ENCODE assay signal across 8 cellular contexts in genomic region chrX:135345328-135345645, GRCh38. TPM values are rescaled to one million over a fixed set of nuclear protein-coding genes. Genes with fewer than 3 reads are reported as not detected.
DNase-seq lines count a peak whose midpoint lies in the region; ATAC-seq and TF ChIP-seq lines count a peak whose summit lies in the region.

No MANE protein-coding gene starts in this region.

- no peak for DNase-seq in CD4-positive, alpha-beta memory T cell
- DNase-seq in KBM-7, result peak; percentile 28
- peak; percentile 55 to 75 (median 63) for DNase-seq in adrenal gland
- DNase-seq in spleen, result no peak
- DNase-seq in activated CD4-positive, CD25-positive, alpha-beta regulatory T cell treated with anti-CD3 and anti-CD28 coated beads, Interleukin-2, amount 50 U/mL, for 72 hours, result no peak

- H3K9me3 Mint-ChIP-seq in CD4-positive, alpha-beta memory T cell, result peaks cover 0 to 2% (median 0%) of the 10 kb centered on the region in 8 donors

- no peaks in the 10 kb centered on the region for H3K27me3 Mint-ChIP-seq in CD4-positive, alpha-beta memory T cell

- H3K4me1 Mint-ChIP-seq in CD4-positive, alpha-beta memory T cell, result peaks cover 25 to 54% (median 43%) of the 10 kb centered on the region in 4 donors

- peaks cover 9 to 43% of the 10 kb centered on the region in 2 donors for H3K36me3 Mint-ChIP-seq in CD4-positive, alpha-beta memory T cell

- POLR2A ChIA-PET in CD4-positive, alpha-beta memory T cell (lab: Charles Lee; ENCODE audit: partially characterized antibody), result no interaction called here

- H3K4me3 ChIP-seq in CD4-positive, alpha-beta memory T cell (ENCODE audit: low read length in 2 of 2), result no peak overlapping the region
- H3K4me3 ChIP-seq in adrenal gland (peak overlapping the region in 2 of 4 donors; percentile 37 to 74), iPS-15b (ENCODE audit: low read depth, low read length) (peak overlapping the region; percentile 60), spleen (peak overlapping the region; percentile 54 to 77 (median 67))

- no peaks in the 10 kb centered on the region for H3K27me3 ChIP-seq in CD4-positive, alpha-beta memory T cell (ENCODE audit: insufficient read depth, low read length)
- H3K27me3 ChIP-seq in adrenal gland (no peaks in the 10 kb centered on the region), iPS-15b (ENCODE audit: control insufficient read depth, insufficient read depth, low read length) (no peaks in the 10 kb centered on the region), spleen (replicated peaks in 1 of 7) (no peaks in the 10 kb centered on the region)

- intact Hi-C loops in CD4-positive, alpha-beta memory T cell (cut with micrococcal nuclease), result no loop called here
- intact Hi-C loops in adrenal gland (cut with DNase I), result no loop called here
- intact Hi-C loops in spleen (cut with DNase I; ENCODE audit: low total_unique reads), result no loop called here

- in situ Hi-C loops in KBM-7 (cut with MboI; ENCODE audit: low pct_unique_long_range_greater_than_20kb, low sequenced_read_pairs), result no loop called here

- ATAC-seq in GM18511 (IDR thresholded peaks at IDR 0.05; ENCODE audit: unreplicated experiment), result no peak
- ATAC-seq in HG03342 (IDR thresholded peaks at IDR 0.05; ENCODE audit: unreplicated experiment), result no peak

- peak overlapping the region; percentile 54 to 97 (median 83) for H3K27ac Mint-ChIP-seq in CD4-positive, alpha-beta memory T cell

- H3K4me3 Mint-ChIP-seq in CD4-positive, alpha-beta memory T cell, result peak overlapping the region; percentile 71 to 87 (median 80)

- H3K9ac ChIP-seq in iPS-15b (ENCODE audit: low read depth, low read length), result no peak overlapping the region

- TF ChIP-seq CTCF in adrenal gland (IDR thresholded peaks at IDR 0.05), result no peak
- TF ChIP-seq CTCF in spleen (IDR thresholded peaks at IDR 0.05 in 8 of 11, conservative IDR thresholded peaks at IDR 0.05 in 3 of 11), result no peak

- CTCF ChIA-PET in CD4-positive, alpha-beta memory T cell (lab: Charles Lee; ENCODE audit: partially characterized antibody), result no interaction called here

- peaks cover 42% of the 10 kb centered on the region for H3K4me1 ChIP-seq in CD4-positive, alpha-beta memory T cell (ENCODE audit: insufficient read depth, low read length)
- H3K4me1 ChIP-seq in adrenal gland (replicated peaks in 1 of 2), result peaks cover 8 to 37% of the 10 kb centered on the region in 2 donors
- no peaks in the 10 kb centered on the region for H3K4me1 ChIP-seq in iPS-15b (ENCODE audit: control insufficient read depth, insufficient read depth, low read length)
- H3K4me1 ChIP-seq in spleen, result peaks cover 8 to 48% (median 32%) of the 10 kb centered on the region in 6 donors

- 0 to 42% (median 19%) methylated on average over 2 to 7 of the region's 7 CpGs for WGBS in adrenal gland, 4 donors
- 26 to 52% (median 42%) methylated on average over 4 to 7 of the region's 7 CpGs for WGBS in spleen, 5 donors

- no peaks in the 10 kb centered on the region for H3K36me3 ChIP-seq in CD4-positive, alpha-beta memory T cell (ENCODE audit: insufficient read depth, low read length)
- H3K36me3 ChIP-seq in adrenal gland (replicated peaks in 1 of 2), result peaks cover 0 to 8% of the 10 kb centered on the region in 2 donors
- peaks cover 2% of the 10 kb centered on the region for H3K36me3 ChIP-seq in iPS-15b (ENCODE audit: control insufficient read depth, insufficient read depth, low read length)
- H3K36me3 ChIP-seq in spleen, result peaks cover 0 to 17% (median 5%) of the 10 kb centered on the region in 6 donors

- no peaks in the 10 kb centered on the region for H3K9me3 ChIP-seq in CD4-positive, alpha-beta memory T cell (ENCODE audit: control insufficient read depth in 1 of 2, low read length in 2 of 2)
- H3K9me3 ChIP-seq in adrenal gland (replicated peaks in 1 of 3) (no peaks in the 10 kb centered on the region), iPS-15b (ENCODE audit: control insufficient read depth, insufficient read depth, low read length) (no peaks in the 10 kb centered on the region), spleen (no peaks in the 10 kb centered on the region)

- TF ChIP-seq POLR2A in adrenal gland (IDR thresholded peaks at IDR 0.05), result no peak
- no peak for TF ChIP-seq POLR2A in spleen (IDR thresholded peaks at IDR 0.05)

- no peak overlapping the region for H3K27ac ChIP-seq in CD4-positive, alpha-beta memory T cell (ENCODE audit: low read depth, low read length)
- H3K27ac ChIP-seq in adrenal gland (peak overlapping the region; percentile 74 to 92 (median 89)), spleen (peak overlapping the region; percentile 86 to 96 (median 94))

RNA-seq across cellular contexts. Expression of gene ZNF449, which starts 0.7 kb away (rescaled TPM):
- total RNA-seq in CD4-positive, alpha-beta memory T cell, result 1 to 10 TPM; 8.9 to 9.5 TPM
- polyA plus RNA-seq in CD4-positive, alpha-beta memory T cell, result 1 to 10 TPM; 2.5 to 3.2 TPM
- total RNA-seq in adrenal gland (10 to 100 TPM in 5 of 8 donors, 1 to 10 TPM in 3; 7.2 to 25.5 (median 11.6) TPM), spleen (10 to 100 TPM in 5 of 7 donors, 1 to 10 TPM in 2; 6.7 to 18.9 (median 10.6) TPM)
- polyA plus RNA-seq in adrenal gland (10 to 100 TPM in 2 of 3 donors, 1 to 10 TPM in 1; 10.0 to 17.4 (median 11.0) TPM), spleen (1 to 10 TPM; 2.3 to 6.3 (median 4.2) TPM)

RNA-seq across cellular contexts. Expression of gene ZNF75D, which starts 1.4 kb away (rescaled TPM):
- 10 to 100 TPM; 20.3 to 22.7 TPM for total RNA-seq in CD4-positive, alpha-beta memory T cell
- polyA plus RNA-seq in CD4-positive, alpha-beta memory T cell, result 1 to 10 TPM; 7.4 to 9.0 TPM
- 10 to 100 TPM; 11.1 to 25.2 (median 17.5) TPM for total RNA-seq in adrenal gland
- polyA plus RNA-seq in adrenal gland, result 10 to 100 TPM; 17.7 to 22.4 (median 22.4) TPM
- total RNA-seq in spleen, result 10 to 100 TPM; 12.6 to 23.1 (median 17.6) TPM
- 10 to 100 TPM in 2 of 3 donors, 1 to 10 TPM in 1; 8.4 to 12.7 (median 12.4) TPM for polyA plus RNA-seq in spleen

RNA-seq across cellular contexts. Expression of gene ETDC, which starts 36.0 kb away (rescaled TPM):
- total RNA-seq in CD4-positive, alpha-beta memory T cell, result not detected
- not detected for polyA plus RNA-seq in CD4-positive, alpha-beta memory T cell
- total RNA-seq in adrenal gland (not detected), spleen (not detected)
- polyA plus RNA-seq in adrenal gland (not detected), spleen (not detected)

Comparison
In these comparisons a context has a peak if more than half of its experiments do, and no peak if none do; other contexts are left out.
1. DNase-seq: peak in KBM-7 (single experiment) and adrenal gland (7 of 7); none in CD4-positive, alpha-beta memory T cell (0 of 5), spleen (single experiment) and activated CD4-positive, CD25-positive, alpha-beta regulatory T cell treated with anti-CD3 and anti-CD28 coated beads, Interleukin-2, amount 50 U/mL, for 72 hours (single experiment).
2. H3K4me3 ChIP-seq: peak in iPS-15b (single experiment) and spleen (8 of 8); none in CD4-positive, alpha-beta memory T cell (0 of 2).